Comparison of ENCODE assay signal across 10 cellular contexts in genomic region chr3:38001456-38002081, GRCh38. TPM values are rescaled to one million over a fixed set of nuclear protein-coding genes. Genes with fewer than 3 reads are reported as not detected.
DNase-seq lines count a peak whose midpoint lies in the region; ATAC-seq and TF ChIP-seq lines count a peak whose summit lies in the region.
"Had no signal": no experiment of that assay in that cellular context is flagged by ENCODE, and none has a peak within 500 bp of the region (broad histone marks: within the 10 kb centered on the region; RNA-seq: fewer than 3 reads in every experiment).

No MANE protein-coding gene starts in this region.

- H3K4me3 ChIP-seq in BE2C (ENCODE audit: low read depth, low read length) (no peak overlapping the region), GM12864 (ENCODE audit: low read depth, low read length) (no peak overlapping the region), kidney epithelial cell (ENCODE audit: low read depth, low read length) (no peak overlapping the region)

- H3K36me3 ChIP-seq in BE2C (no peaks in the 10 kb centered on the region), kidney epithelial cell (ENCODE audit: control insufficient read depth, insufficient read depth, low read length) (no peaks in the 10 kb centered on the region)

- H3K27me3 ChIP-seq in BE2C (no peaks in the 10 kb centered on the region), kidney epithelial cell (ENCODE audit: control insufficient read depth, insufficient read depth, low read length) (no peaks in the 10 kb centered on the region)

- CTCF ChIA-PET in RWPE1 (lab: Yijun Ruan, JAX): interaction anchor here (1.2 kb wide), 1 partner anchor 28 kb away, joined by 5 read pairs; no protein-coding TSS in a partner anchor

- H3K9me3 ChIP-seq in BE2C: no peaks in the 10 kb centered on the region

- DNase-seq in BE2C (no peak), GM12864 (ENCODE audit: low read depth) (no peak), RWPE1 (ENCODE audit: low spot score) (no peak), kidney epithelial cell (ENCODE audit: low read depth) (no peak), pons (ENCODE audit: low spot score) (no peak)
- DNase-seq: DMS79 treated with DMSO at 0.1 percent for 48 hours, immature natural killer cell had no signal

- H3K4me1 ChIP-seq in BE2C: no peaks in the 10 kb centered on the region

- TF ChIP-seq CTCF in BE2C (IDR thresholded peaks at IDR 0.05; ENCODE audit: low read depth, low read length): peak; percentile 23
- peak; percentile 22 for TF ChIP-seq CTCF in GM12864 (IDR thresholded peaks at IDR 0.05; ENCODE audit: low read depth, low read length, missing control alignments)
- TF ChIP-seq CTCF in RWPE1 (conservative IDR thresholded peaks at IDR 0.05; ENCODE audit: low read depth): no peak
- peak; percentile 30 for TF ChIP-seq CTCF in kidney epithelial cell (IDR thresholded peaks at IDR 0.05; ENCODE audit: insufficient read depth, low read length, poor library complexity, severe bottlenecking)

- ATAC-seq in GM19463 (IDR thresholded peaks at IDR 0.05; ENCODE audit: unreplicated experiment) (no peak), HG02623 (IDR thresholded peaks at IDR 0.05; ENCODE audit: unreplicated experiment) (no peak), GM18502 (IDR thresholded peaks at IDR 0.05; ENCODE audit: poor library complexity, unreplicated experiment) (no peak)

- POLR2A ChIA-PET in RWPE1 (lab: Yijun Ruan, JAX; ENCODE audit: low non-redundant PET): no interaction called here

- peak overlapping the region; percentile 41 for H3K27ac ChIP-seq in RWPE1

RNA-seq across cellular contexts. Expression of gene VILL, which starts 11.0 kb away (rescaled TPM):
- 12.7 TPM for polyA plus RNA-seq in BE2C (2012; ENCODE audit: insufficient read depth, insufficient read length, low read depth)
- 7.8 and 11.6 TPM in 2 replicates for total RNA-seq in kidney epithelial cell

RNA-seq across cellular contexts. Expression of gene PLCD1, which starts 27.9 kb away (rescaled TPM):
- polyA plus RNA-seq in BE2C (2012; ENCODE audit: insufficient read depth, insufficient read length, low read depth): 0.85 TPM
- 19.0 and 21.8 TPM in 2 replicates for total RNA-seq in kidney epithelial cell

RNA-seq across cellular contexts. Expression of gene DLEC1, which starts 37.4 kb away (rescaled TPM):
- polyA plus RNA-seq in BE2C (2012; ENCODE audit: insufficient read depth, insufficient read length, low read depth): not detected
- 0.17 TPM in 1 of 2 replicates, not detected in the other for total RNA-seq in kidney epithelial cell
